In genomic region chr1:37186246-37186756, GRCh38 we compare ENCODE assay signal across 14 cellular contexts.
"Had no signal": no experiment of that assay in that cellular context is flagged by ENCODE, and none has a peak within 500 bp of the region (broad histone marks: within the 10 kb centered on the region; RNA-seq: fewer than 3 reads in every experiment).

No MANE protein-coding gene starts in this region.

- H3K27me3 ChIP-seq: tibial nerve had no signal

- H3K27ac ChIP-seq: left ventricle myocardium inferior, sigmoid colon, tibial nerve, WERI-Rb-1 had no signal

- DNase-seq: activated CD4-positive, alpha-beta T cell treated with anti-CD3 and anti-CD28 coated beads for 36 hours; activated naive CD4-positive, alpha-beta T cell; activated naive CD8-positive, alpha-beta T cell treated with anti-CD3 and anti-CD28 coated beads, Interleukin-2, amount 50 U/mL, for 24 hours; central memory CD4-positive, alpha-beta T cell; cortex of kidney; effector memory CD8-positive, alpha-beta T cell; erythroblast; kidney; left ventricle myocardium inferior; sigmoid colon; stimulated activated CD4-positive, alpha-beta T cell treated with anti-CD3 and anti-CD28 coated beads, Interleukin-2, amount 100 ng/mL, for 24 hours; stimulated activated naive B cell treated with anti-CD40 and anti-IgM and Interleukin-4, amounts not matched to agents 10 μg/mL and 1 μg/mL and 100 μg/mL, for 72 hours; WERI-Rb-1 had no signal

- H3K36me3 ChIP-seq: left ventricle myocardium inferior, sigmoid colon, tibial nerve, WERI-Rb-1 had no signal

- H3K4me3 ChIP-seq: left ventricle myocardium inferior, sigmoid colon, tibial nerve had no signal

- H3K4me1 ChIP-seq: left ventricle myocardium inferior, sigmoid colon, tibial nerve had no signal
